22 cellular contexts compared by ENCODE assay signal in genomic region chr4:168826620-168827019, GRCh38.
"Had no signal": no experiment of that assay in that cellular context is flagged by ENCODE, and none has a peak within 500 bp of the region (broad histone marks: within the 10 kb centered on the region; RNA-seq: fewer than 3 reads in every experiment).

No MANE protein-coding gene starts in this region.

- DNase-seq: activated CD4-positive, alpha-beta memory T cell treated with anti-CD3 and anti-CD28 coated beads for 36 hours; activated CD4-positive, alpha-beta T cell treated with anti-CD3 and anti-CD28 coated beads, Interleukin-2, amount 10 ng/mL, durations not matched to agents 7 days and 5 days; activated CD4-positive, CD25-positive, alpha-beta regulatory T cell; activated gamma-delta T cell; activated naive CD4-positive, alpha-beta T cell treated with anti-CD3 and anti-CD28 coated beads for 36 hours; activated T-cell treated with anti-CD3 and anti-CD28 coated beads for 4 hours; activated T-cell treated with anti-CD3 and anti-CD28 coated beads, Interleukin-2, amount 50 U/mL, for 48 hours; amygdala; brain microvascular endothelial cell; caudate nucleus; KG1; NCI-H1048; NCI-H146; NCI-H187 treated with DMSO at 0.1 percent for 48 hours; NCI-H2081 treated with DMSO at 0.1 percent for 48 hours; NCI-H446; NCI-H524; PC-9; SHP77 treated with DMSO at 0.1 percent for 48 hours; T-helper 17 cell; T-helper 9 cell had no signal

- H3K4me2 ChIP-seq: PC-9 had no signal

- H3K27ac ChIP-seq: brain microvascular endothelial cell, PC-9 had no signal

- H3K36me3 ChIP-seq: brain microvascular endothelial cell had no signal

- H2AFZ ChIP-seq: PC-9 had no signal

- H3K4me3 ChIP-seq: PC-9 had no signal

- ATAC-seq: activated T-helper 17 cell treated with anti-CD3 and anti-CD28 coated beads, Interleukin-2, amount 50 U/mL, for 72 hours; T-helper 17 cell had no signal

- H3K27me3 ChIP-seq: brain microvascular endothelial cell had no signal
